In the genomic region with DNA sequence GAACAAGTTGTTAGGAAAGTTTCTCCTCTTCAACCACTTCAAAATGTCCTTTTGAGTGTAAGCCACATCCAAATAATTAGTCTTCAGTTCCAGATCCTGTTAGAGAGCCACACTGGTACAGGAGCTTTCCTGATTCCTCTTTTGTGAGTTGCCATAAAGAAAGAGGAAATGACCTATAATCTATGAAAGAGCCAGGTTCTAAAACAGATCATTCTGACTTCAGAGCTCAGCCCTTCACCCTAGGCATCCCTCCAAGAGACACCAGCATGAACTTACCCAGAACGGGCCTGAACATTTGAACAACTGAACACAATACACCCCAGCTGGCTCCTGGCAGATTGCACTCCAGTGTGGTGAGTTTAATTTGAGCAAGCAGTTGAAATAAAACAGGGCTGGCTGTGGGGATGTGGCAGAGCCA, we compare ENCODE assay signal across 14 cellular contexts. TPM values are rescaled to one million over a fixed set of nuclear protein-coding genes. Genes with fewer than 3 reads are reported as not detected.
DNase-seq lines count a peak whose midpoint lies in the region; ATAC-seq and TF ChIP-seq lines count a peak whose summit lies in the region.
"Had no signal": no experiment of that assay in that cellular context is flagged by ENCODE, and none has a peak within 500 bp of the region (broad histone marks: within the 10 kb centered on the region; RNA-seq: fewer than 3 reads in every experiment).

No MANE protein-coding gene starts in this region.

- H3K4me3 ChIP-seq in GM12864 (ENCODE audit: low read depth, low read length) = no peak overlapping the region
- H3K4me3 ChIP-seq in right lobe of liver = no peak overlapping the region
- no peak overlapping the region for H3K4me3 ChIP-seq in thyroid gland (replicated peaks in 1 of 3)
- H3K4me3 ChIP-seq in CD4-positive, alpha-beta memory T cell (ENCODE audit: low read length in 2 of 2) = no peak overlapping the region
- H3K4me3 ChIP-seq: Peyer's patch, thoracic aorta had no signal

- 29% methylated on average over 1 of the region's 1 CpG for WGBS in right lobe of liver (ENCODE audit: insufficient coverage, low coverage, low lambda C conversion rate, missing lambda C conversion rate)
- WGBS in thyroid gland, 2 donors = 24 to 29% methylated on average over 1 of the region's 1 CpG

- no peaks in the 10 kb centered on the region for H3K9me3 ChIP-seq in right lobe of liver
- H3K9me3 ChIP-seq in thyroid gland = no peaks in the 10 kb centered on the region
- H3K9me3 ChIP-seq in CD4-positive, alpha-beta memory T cell (ENCODE audit: control insufficient read depth in 1 of 2, low read length in 2 of 2) = no peaks in the 10 kb centered on the region
- H3K9me3 ChIP-seq: Peyer's patch, thoracic aorta had no signal

- POLR2A ChIA-PET in CD4-positive, alpha-beta memory T cell (lab: Charles Lee; ENCODE audit: partially characterized antibody) = no interaction called here

- DNase-seq in GM12864 (ENCODE audit: low read depth) (peak; percentile 34), NCI-H1694 (lab: John Stamatoyannopoulos, UW) (peak; percentile 65), right lobe of liver (peak in 1 of 3 donors; percentile 62), thyroid gland (no peak), H4 (ENCODE audit: low spot score) (no peak), COLO668 (lab: John Stamatoyannopoulos, UW; ENCODE audit: unreplicated experiment) (no peak)
- no peak for DNase-seq in CD4-positive, alpha-beta memory T cell
- DNase-seq: activated naive CD4-positive, alpha-beta T cell treated with anti-CD3 and anti-CD28 coated beads, Interleukin-2, amount 50 U/mL, for 16 hours; CD4-positive, alpha-beta T cell; MM.1S; Peyer's patch had no signal

- H3K27me3 Mint-ChIP-seq in CD4-positive, alpha-beta memory T cell = no peaks in the 10 kb centered on the region
- H3K27me3 Mint-ChIP-seq: CD4-positive, alpha-beta T cell had no signal

- no peak overlapping the region for H3K4me3 Mint-ChIP-seq in CD4-positive, alpha-beta memory T cell
- H3K4me3 Mint-ChIP-seq: CD4-positive, alpha-beta T cell; neural crest cell had no signal

- CTCF ChIA-PET in CD4-positive, alpha-beta memory T cell (lab: Charles Lee; ENCODE audit: partially characterized antibody) = no interaction called here

- H3K27ac Mint-ChIP-seq in CD4-positive, alpha-beta memory T cell = peak overlapping the region in 1 of 7 donors; percentile 29
- H3K27ac Mint-ChIP-seq: CD4-positive, alpha-beta T cell had no signal

- peak overlapping the region in 1 of 3 donors; percentile 65 for H3K27ac ChIP-seq in right lobe of liver
- peak overlapping the region in 1 of 3 donors; percentile 34 for H3K27ac ChIP-seq in thyroid gland
- H3K27ac ChIP-seq in CD4-positive, alpha-beta memory T cell (ENCODE audit: low read depth, low read length) = no peak overlapping the region
- H3K27ac ChIP-seq: Peyer's patch, thoracic aorta had no signal

- H3K9me3 Mint-ChIP-seq in CD4-positive, alpha-beta memory T cell = peaks cover 0 to 3% (median 0%) of the 10 kb centered on the region in 8 donors
- H3K9me3 Mint-ChIP-seq: CD4-positive, alpha-beta T cell; neural crest cell had no signal

- peak; percentile 36 for ATAC-seq in GM21576 (IDR thresholded peaks at IDR 0.05; ENCODE audit: unreplicated experiment)
- ATAC-seq in right lobe of liver = peak; percentile 51 to 88 (median 64)

- no peaks in the 10 kb centered on the region for H3K27me3 ChIP-seq in right lobe of liver
- no peaks in the 10 kb centered on the region for H3K27me3 ChIP-seq in thyroid gland
- no peaks in the 10 kb centered on the region for H3K27me3 ChIP-seq in CD4-positive, alpha-beta memory T cell (ENCODE audit: insufficient read depth, low read length)
- H3K27me3 ChIP-seq: Peyer's patch had no signal

- no peak for TF ChIP-seq POLR2A in right lobe of liver (IDR thresholded peaks at IDR 0.05)
- TF ChIP-seq POLR2A in thyroid gland (IDR thresholded peaks at IDR 0.05) = no peak

- intact Hi-C loops in right lobe of liver (cut with DNase I) (no loop called here), thyroid gland (cut with DNase I) (no loop called here)
- intact Hi-C loops in CD4-positive, alpha-beta memory T cell (cut with micrococcal nuclease) = no loop called here

- H3K36me3 ChIP-seq in right lobe of liver (peaks cover 0 to 6% (median 0%) of the 10 kb centered on the region in 4 donors), thyroid gland (no peaks in the 10 kb centered on the region)
- no peaks in the 10 kb centered on the region for H3K36me3 ChIP-seq in CD4-positive, alpha-beta memory T cell (ENCODE audit: insufficient read depth, low read length)
- H3K36me3 ChIP-seq: thoracic aorta had no signal

- TF ChIP-seq CTCF in GM12864 (IDR thresholded peaks at IDR 0.05; ENCODE audit: low read depth, low read length, missing control alignments) = no peak
- no peak for TF ChIP-seq CTCF in right lobe of liver (IDR thresholded peaks at IDR 0.05)
- no peak for TF ChIP-seq CTCF in thyroid gland (IDR thresholded peaks at IDR 0.05)

- no peaks in the 10 kb centered on the region for H3K36me3 Mint-ChIP-seq in CD4-positive, alpha-beta memory T cell

- H3K4me1 ChIP-seq in right lobe of liver (peaks cover 0 to 32% (median 4%) of the 10 kb centered on the region in 4 donors), thyroid gland (peaks cover 7 to 11% of the 10 kb centered on the region in 2 donors)
- H3K4me1 ChIP-seq in CD4-positive, alpha-beta memory T cell (ENCODE audit: insufficient read depth, low read length) = peaks cover 3% of the 10 kb centered on the region
- H3K4me1 ChIP-seq: Peyer's patch had no signal

- H3K4me1 Mint-ChIP-seq in CD4-positive, alpha-beta memory T cell = peaks cover 4 to 7% (median 7%) of the 10 kb centered on the region in 4 donors
- H3K4me1 Mint-ChIP-seq: neural crest cell had no signal

RNA-seq across cellular contexts. Expression of a gene that starts 25.7 kb away (rescaled TPM):
- total RNA-seq in right lobe of liver = 10 to 100 TPM; 22.0 to 82.7 (median 38.7) TPM
- 10 to 100 TPM; 48.4 to 56.7 (median 49.7) TPM for total RNA-seq in thyroid gland
- under 1 TPM; 0.52 to 1.00 TPM for total RNA-seq in CD4-positive, alpha-beta memory T cell
- polyA plus RNA-seq in CD4-positive, alpha-beta memory T cell = under 1 TPM in 1 of 2 donors, not detected in 1; 0.25 TPM
- 2.5 and 3.0 TPM in 2 replicates for total RNA-seq in H4 (2014; rRNA removed; shearing (Covaris generic))

Comparison
In these comparisons a context has a peak if more than half of its experiments do, and no peak if none do; other contexts are left out.
1. DNase-seq: peak in GM12864 (single experiment) and NCI-H1694 (single experiment); none in thyroid gland (0 of 2), CD4-positive, alpha-beta memory T cell (0 of 5), H4 (single experiment) and COLO668 (single experiment).